In genomic region chr6:142856857-142857608, GRCh38 we compare ENCODE assay signal across 8 cellular contexts.
A peak's percentile ranks its signal among the peaks of the same experiment; 100 is the strongest.
DNase-seq lines count a peak whose midpoint lies in the region; ATAC-seq and TF ChIP-seq lines count a peak whose summit lies in the region.

No MANE protein-coding gene starts in this region.

- peaks cover 95% of the 10 kb centered on the region for H3K4me1 Mint-ChIP-seq in activated T-cell treated with anti-CD3 and anti-CD28 coated beads, Interleukin-2, amount 50 U/mL, for 24 hours (ENCODE audit: low read depth)
- peaks cover 95% of the 10 kb centered on the region for H3K4me1 Mint-ChIP-seq in activated naive CD8-positive, alpha-beta T cell treated with anti-CD3 and anti-CD28 coated beads, Interleukin-2, amount 50 U/mL, for 24 hours

- no peak for DNase-seq in activated T-cell treated with anti-CD3 and anti-CD28 coated beads, Interleukin-2, amount 50 U/mL, for 24 hours
- DNase-seq in activated T-cell treated with anti-CD3 and anti-CD28 coated beads, Interleukin-2, amount 50 U/mL, for 1 hour, result no peak
- DNase-seq in activated naive CD8-positive, alpha-beta T cell treated with anti-CD3 and anti-CD28 coated beads, Interleukin-2, amount 50 U/mL, for 24 hours, result no peak
- DNase-seq in tibial nerve (ENCODE audit: low spot score in 2 of 2) (no peak), thyroid gland (no peak), medulla oblongata (ENCODE audit: extremely low spot score) (no peak), DMS153 (lab: John Stamatoyannopoulos, UW) (no peak)

- no peaks in the 10 kb centered on the region for H3K36me3 ChIP-seq in tibial nerve
- no peaks in the 10 kb centered on the region for H3K36me3 ChIP-seq in thyroid gland

- TF ChIP-seq EP300 in tibial nerve (IDR thresholded peaks at IDR 0.05), result no peak

- peak overlapping the region in 3 of 4 donors; percentile 33 to 69 (median 48) for H3K27ac ChIP-seq in tibial nerve
- no peak overlapping the region for H3K27ac ChIP-seq in thyroid gland

- no peaks in the 10 kb centered on the region for H3K27me3 Mint-ChIP-seq in activated T-cell treated with anti-CD3 and anti-CD28 coated beads, Interleukin-2, amount 50 U/mL, for 24 hours
- H3K27me3 Mint-ChIP-seq in activated naive CD8-positive, alpha-beta T cell treated with anti-CD3 and anti-CD28 coated beads, Interleukin-2, amount 50 U/mL, for 24 hours, result no peaks in the 10 kb centered on the region

- TF ChIP-seq CTCF in tibial nerve (IDR thresholded peaks at IDR 0.05) (no peak), thyroid gland (IDR thresholded peaks at IDR 0.05) (no peak)

- peak overlapping the region; percentile 94 for H3K27ac Mint-ChIP-seq in activated T-cell treated with anti-CD3 and anti-CD28 coated beads, Interleukin-2, amount 50 U/mL, for 24 hours
- H3K27ac Mint-ChIP-seq in activated naive CD8-positive, alpha-beta T cell treated with anti-CD3 and anti-CD28 coated beads, Interleukin-2, amount 50 U/mL, for 24 hours, result peak overlapping the region; percentile 87

- H3K9me3 Mint-ChIP-seq in activated T-cell treated with anti-CD3 and anti-CD28 coated beads, Interleukin-2, amount 50 U/mL, for 24 hours, result no peaks in the 10 kb centered on the region
- no peaks in the 10 kb centered on the region for H3K9me3 Mint-ChIP-seq in activated naive CD8-positive, alpha-beta T cell treated with anti-CD3 and anti-CD28 coated beads, Interleukin-2, amount 50 U/mL, for 24 hours

- no peaks in the 10 kb centered on the region for H3K27me3 ChIP-seq in tibial nerve
- H3K27me3 ChIP-seq in thyroid gland, result no peaks in the 10 kb centered on the region

- intact Hi-C loops in thyroid gland (cut with DNase I), result no loop called here

- peak; percentile 55 for ATAC-seq in HG03159 (IDR thresholded peaks at IDR 0.05; ENCODE audit: unreplicated experiment)
- ATAC-seq in activated naive CD8-positive, alpha-beta T cell treated with anti-CD3 and anti-CD28 coated beads, Interleukin-2, amount 50 U/mL, for 24 hours, result peak; percentile 63

- H3K36me3 Mint-ChIP-seq in activated T-cell treated with anti-CD3 and anti-CD28 coated beads, Interleukin-2, amount 50 U/mL, for 24 hours (ENCODE audit: low read depth), result peaks cover 54% of the 10 kb centered on the region
- peaks cover 20% of the 10 kb centered on the region for H3K36me3 Mint-ChIP-seq in activated naive CD8-positive, alpha-beta T cell treated with anti-CD3 and anti-CD28 coated beads, Interleukin-2, amount 50 U/mL, for 24 hours (ENCODE audit: low read depth)

- peaks cover 0 to 42% (median 13%) of the 10 kb centered on the region in 4 donors for H3K4me1 ChIP-seq in tibial nerve
- H3K4me1 ChIP-seq in thyroid gland, result peaks cover 0 to 4% of the 10 kb centered on the region in 2 donors

- H3K9me3 ChIP-seq in tibial nerve (no peaks in the 10 kb centered on the region), thyroid gland (no peaks in the 10 kb centered on the region)

- WGBS in tibial nerve, 2 donors, result 58 to 68% methylated on average over 12 of the region's 12 CpGs
- 76 to 86% methylated on average over 12 of the region's 12 CpGs for WGBS in thyroid gland, 2 donors

- no peak for TF ChIP-seq POLR2A in tibial nerve (IDR thresholded peaks at IDR 0.05)
- TF ChIP-seq POLR2A in thyroid gland (IDR thresholded peaks at IDR 0.05), result no peak

- H3K4me3 ChIP-seq in tibial nerve (peak overlapping the region in 1 of 4 donors; percentile 4), thyroid gland (replicated peaks in 1 of 3) (no peak overlapping the region)

- H3K4me3 Mint-ChIP-seq in activated T-cell treated with anti-CD3 and anti-CD28 coated beads, Interleukin-2, amount 50 U/mL, for 24 hours, result peak overlapping the region; percentile 75
- peak overlapping the region; percentile 74 for H3K4me3 Mint-ChIP-seq in activated naive CD8-positive, alpha-beta T cell treated with anti-CD3 and anti-CD28 coated beads, Interleukin-2, amount 50 U/mL, for 24 hours

Comparison
In these comparisons a context has a peak if more than half of its experiments do, and no peak if none do; other contexts are left out.
1. H3K27ac ChIP-seq: peak in tibial nerve (3 of 4); none in thyroid gland (0 of 3).